In genomic region chr1:43835141-43836021, GRCh38 we compare ENCODE assay signal across 8 cellular contexts.
DNase-seq lines count a peak whose midpoint lies in the region; ATAC-seq and TF ChIP-seq lines count a peak whose summit lies in the region.

No MANE protein-coding gene starts in this region.

- H3K27me3 Mint-ChIP-seq in CD8-positive, alpha-beta T cell (ENCODE audit: low read depth), result no peaks in the 10 kb centered on the region
- no peaks in the 10 kb centered on the region for H3K27me3 Mint-ChIP-seq in activated naive CD8-positive, alpha-beta T cell treated with anti-CD3 and anti-CD28 coated beads, Interleukin-2, amount 50 U/mL, for 24 hours
- no peaks in the 10 kb centered on the region for H3K27me3 Mint-ChIP-seq in activated T-cell treated with anti-CD3 and anti-CD28 coated beads, Interleukin-2, amount 50 U/mL, for 4 hours (ENCODE audit: low read depth)

- H3K27ac Mint-ChIP-seq in CD8-positive, alpha-beta T cell, result peak overlapping the region; percentile 69
- H3K27ac Mint-ChIP-seq in activated naive CD8-positive, alpha-beta T cell treated with anti-CD3 and anti-CD28 coated beads, Interleukin-2, amount 50 U/mL, for 24 hours, result peak overlapping the region; percentile 90

- peaks cover 26% of the 10 kb centered on the region for H3K36me3 Mint-ChIP-seq in CD8-positive, alpha-beta T cell
- peaks cover 8% of the 10 kb centered on the region for H3K36me3 Mint-ChIP-seq in activated naive CD8-positive, alpha-beta T cell treated with anti-CD3 and anti-CD28 coated beads, Interleukin-2, amount 50 U/mL, for 24 hours (ENCODE audit: low read depth)
- peaks cover 32% of the 10 kb centered on the region for H3K36me3 Mint-ChIP-seq in activated T-cell treated with anti-CD3 and anti-CD28 coated beads, Interleukin-2, amount 50 U/mL, for 4 hours (ENCODE audit: insufficient read depth)

- H3K9me3 ChIP-seq in CD8-positive, alpha-beta T cell (ENCODE audit: low read length), result no peaks in the 10 kb centered on the region
- no peaks in the 10 kb centered on the region for H3K9me3 ChIP-seq in Karpas-422 (ENCODE audit: low read length)
- no peaks in the 10 kb centered on the region for H3K9me3 ChIP-seq in mucosa of descending colon

- peaks cover 56% of the 10 kb centered on the region for H3K4me1 ChIP-seq in CD8-positive, alpha-beta T cell (ENCODE audit: insufficient read depth, low read length)
- H3K4me1 ChIP-seq in Karpas-422 (ENCODE audit: low read length), result peaks cover 78% of the 10 kb centered on the region
- peaks cover 10% of the 10 kb centered on the region for H3K4me1 ChIP-seq in mucosa of descending colon (ENCODE audit: low read depth)

- peaks cover 64% of the 10 kb centered on the region for H3K4me1 Mint-ChIP-seq in CD8-positive, alpha-beta T cell (ENCODE audit: low read depth)
- peaks cover 66% of the 10 kb centered on the region for H3K4me1 Mint-ChIP-seq in activated naive CD8-positive, alpha-beta T cell treated with anti-CD3 and anti-CD28 coated beads, Interleukin-2, amount 50 U/mL, for 24 hours
- H3K4me1 Mint-ChIP-seq in activated T-cell treated with anti-CD3 and anti-CD28 coated beads, Interleukin-2, amount 50 U/mL, for 4 hours (ENCODE audit: low read depth), result peaks cover 54% of the 10 kb centered on the region

- H3K79me2 ChIP-seq in Karpas-422 (ENCODE audit: low read length), result peaks cover 8% of the 10 kb centered on the region

- H3K4me3 ChIP-seq in CD8-positive, alpha-beta T cell (ENCODE audit: low read depth, low read length), result no peak overlapping the region
- H3K4me3 ChIP-seq in Karpas-422 (ENCODE audit: low read length) (peak overlapping the region; percentile 56), mucosa of descending colon (no peak overlapping the region)

- H3K4me3 Mint-ChIP-seq in CD8-positive, alpha-beta T cell, result no peak overlapping the region
- peak overlapping the region; percentile 13 for H3K4me3 Mint-ChIP-seq in activated naive CD8-positive, alpha-beta T cell treated with anti-CD3 and anti-CD28 coated beads, Interleukin-2, amount 50 U/mL, for 24 hours
- H3K4me3 Mint-ChIP-seq in activated T-cell treated with anti-CD3 and anti-CD28 coated beads, Interleukin-2, amount 50 U/mL, for 4 hours, result no peak overlapping the region

- H3K27me3 ChIP-seq in CD8-positive, alpha-beta T cell (ENCODE audit: insufficient read depth, low read length), result no peaks in the 10 kb centered on the region
- H3K27me3 ChIP-seq in Karpas-422 (ENCODE audit: low read length), result no peaks in the 10 kb centered on the region

- POLR2A ChIA-PET in CD8-positive, alpha-beta T cell (lab: Charles Lee), result no interaction called here

- CTCF ChIA-PET in CD8-positive, alpha-beta T cell (lab: Charles Lee), result no interaction called here

- intact Hi-C loops in CD8-positive, alpha-beta T cell (cut with DNase I, micrococcal nuclease), result no loop called here
- intact Hi-C loops in mucosa of descending colon (cut with DNase I, micrococcal nuclease), result no loop called here

- peak overlapping the region; percentile 77 for H3K4me2 ChIP-seq in Karpas-422 (ENCODE audit: low read depth, low read length, poor library complexity, severe bottlenecking)

- H3K9me2 ChIP-seq in Karpas-422 (replicated peaks; ENCODE audit: insufficient read depth, low read length), result no peaks in the 10 kb centered on the region

- TF ChIP-seq CTCF in CD8-positive, alpha-beta T cell (IDR thresholded peaks at IDR 0.05), result no peak
- TF ChIP-seq CTCF in mucosa of descending colon (IDR thresholded peaks at IDR 0.05), result no peak

- DNase-seq in CD8-positive, alpha-beta T cell, result no peak
- peak; percentile 71 for DNase-seq in Karpas-422
- peak; percentile 18 for DNase-seq in activated naive CD8-positive, alpha-beta T cell treated with anti-CD3 and anti-CD28 coated beads, Interleukin-2, amount 50 U/mL, for 24 hours
- DNase-seq in iris pigment epithelial cell (ENCODE audit: low read depth), result peak; percentile 85
- DNase-seq in amygdala (lab: John Stamatoyannopoulos, UW), result no peak
- DNase-seq in activated T-cell treated with anti-CD3 and anti-CD28 coated beads, Interleukin-2, amount 50 U/mL, for 4 hours, result no peak
- no peak for DNase-seq in mucosa of descending colon

- no peaks in the 10 kb centered on the region for H4K20me1 ChIP-seq in Karpas-422 (ENCODE audit: insufficient read depth, low read depth, low read length)

- H3K36me3 ChIP-seq in CD8-positive, alpha-beta T cell (ENCODE audit: insufficient read depth, low read length), result peaks cover 5% of the 10 kb centered on the region
- no peaks in the 10 kb centered on the region for H3K36me3 ChIP-seq in Karpas-422 (ENCODE audit: insufficient read depth, low read length)
- H3K36me3 ChIP-seq in mucosa of descending colon (ENCODE audit: low read depth), result no peaks in the 10 kb centered on the region

- H3K9me3 Mint-ChIP-seq in CD8-positive, alpha-beta T cell, result no peaks in the 10 kb centered on the region
- H3K9me3 Mint-ChIP-seq in activated naive CD8-positive, alpha-beta T cell treated with anti-CD3 and anti-CD28 coated beads, Interleukin-2, amount 50 U/mL, for 24 hours, result no peaks in the 10 kb centered on the region
- H3K9me3 Mint-ChIP-seq in activated T-cell treated with anti-CD3 and anti-CD28 coated beads, Interleukin-2, amount 50 U/mL, for 4 hours, result no peaks in the 10 kb centered on the region

- ATAC-seq in CD8-positive, alpha-beta T cell, result no peak
- no peak for ATAC-seq in activated naive CD8-positive, alpha-beta T cell treated with anti-CD3 and anti-CD28 coated beads, Interleukin-2, amount 50 U/mL, for 24 hours
- no peak for ATAC-seq in HG02763 (IDR thresholded peaks at IDR 0.05; ENCODE audit: unreplicated experiment)
- ATAC-seq in activated T-cell treated with anti-CD3 and anti-CD28 coated beads, Interleukin-2, amount 50 U/mL, for 4 hours, result no peak
- ATAC-seq in mucosa of descending colon, result no peak

- peak overlapping the region; percentile 71 for H3K9ac ChIP-seq in Karpas-422 (ENCODE audit: low read length)

- 0 out of 2 replicates have a peak overlapping the region, but pooled peaks have one; percentile 17 for H2AFZ ChIP-seq in Karpas-422 (ENCODE audit: low read length)

- no peak overlapping the region for H3K27ac ChIP-seq in CD8-positive, alpha-beta T cell (ENCODE audit: low read depth, low read length)
- H3K27ac ChIP-seq in Karpas-422 (ENCODE audit: low read length), result peak overlapping the region; percentile 99

Comparison
In these comparisons a context has a peak if more than half of its experiments do, and no peak if none do; other contexts are left out.
1. DNase-seq: peak in Karpas-422 (single experiment), activated naive CD8-positive, alpha-beta T cell treated with anti-CD3 and anti-CD28 coated beads, Interleukin-2, amount 50 U/mL, for 24 hours (single experiment) and iris pigment epithelial cell (single experiment); none in CD8-positive, alpha-beta T cell (0 of 7), amygdala (0 of 56), activated T-cell treated with anti-CD3 and anti-CD28 coated beads, Interleukin-2, amount 50 U/mL, for 4 hours (single experiment) and mucosa of descending colon (0 of 3).